In genomic region chr2:8684421-8684884, GRCh38 we compare ENCODE assay signal across 8 cellular contexts. TPM values are rescaled to one million over a fixed set of nuclear protein-coding genes. Genes with fewer than 3 reads are reported as not detected.
DNase-seq lines count a peak whose midpoint lies in the region; ATAC-seq and TF ChIP-seq lines count a peak whose summit lies in the region.

No MANE protein-coding gene starts in this region.

- H2BK5ac ChIP-seq in neuronal stem cell (ENCODE audit: low read length): no peak overlapping the region

- H3K4me3 ChIP-seq in Caco-2 (ENCODE audit: low read depth, low read length): peak overlapping the region; percentile 69
- no peak overlapping the region for H3K4me3 ChIP-seq in KMS-11 (IDR thresholded peaks at IDR 0.05; ENCODE audit: insufficient read depth, low read depth, low read length)
- H3K4me3 ChIP-seq in epithelial cell of proximal tubule (ENCODE audit: low read depth, low read length): peak overlapping the region; percentile 97
- peak overlapping the region; percentile 46 to 84 for H3K4me3 ChIP-seq in neuronal stem cell (ENCODE audit: low read length in 2 of 2)

- ATAC-seq in HG03196 (IDR thresholded peaks at IDR 0.05; ENCODE audit: unreplicated experiment): no peak

- no peak overlapping the region for H2BK120ac ChIP-seq in neuronal stem cell (ENCODE audit: low read depth, low read length)

- H3K14ac ChIP-seq in neuronal stem cell (ENCODE audit: low read length): no peak overlapping the region

- no TSS peak for BruUV-seq in Caco-2 (replicated peaks; lab: Mats Ljungman, UMichigan)

- POLR2A ChIA-PET in Caco-2 (lab: Charles Lee): interaction anchor here (0.6 to 1.2 kb wide), 3 partner anchors 48 to 1045 kb away, joined by 3 to 4 read pairs (median 3); no protein-coding TSS in a partner anchor

- H4K91ac ChIP-seq in neuronal stem cell (ENCODE audit: low read depth, low read length, poor library complexity): no peak overlapping the region

- no peak overlapping the region for H2BK12ac ChIP-seq in neuronal stem cell (ENCODE audit: low read length)

- H3K4me1 Mint-ChIP-seq in Caco-2 (ENCODE audit: low read depth, unreplicated experiment): peaks cover 6% of the 10 kb centered on the region

- H3K4me1 ChIP-seq in Caco-2: peaks cover 7% of the 10 kb centered on the region
- peaks cover 34% of the 10 kb centered on the region for H3K4me1 ChIP-seq in KMS-11 (ENCODE audit: low read depth, poor library complexity, severe bottlenecking)
- H3K4me1 ChIP-seq in neuronal stem cell (ENCODE audit: control insufficient read depth in 2 of 2, insufficient read depth in 1 of 2, low read depth in 1 of 2, low read length in 2 of 2): peaks cover 10 to 28% of the 10 kb centered on the region in 2 donors

- H3K79me1 ChIP-seq in neuronal stem cell (ENCODE audit: low read depth, low read length): peaks cover 2% of the 10 kb centered on the region

- peak overlapping the region; percentile 83 for H3K4me3 Mint-ChIP-seq in Caco-2 (ENCODE audit: unreplicated experiment)

- peak overlapping the region; percentile 75 for H3K27ac Mint-ChIP-seq in Caco-2 (ENCODE audit: unreplicated experiment)

- H3K23ac ChIP-seq in neuronal stem cell (ENCODE audit: low read depth, low read length, poor library complexity): no peak overlapping the region

- H3K27me3 ChIP-seq in Caco-2 (replicated peaks; ENCODE audit: control insufficient read depth, insufficient read depth, low read length): no peaks in the 10 kb centered on the region
- H3K27me3 ChIP-seq in KMS-11 (ENCODE audit: insufficient read depth, low read depth): no peaks in the 10 kb centered on the region
- no peaks in the 10 kb centered on the region for H3K27me3 ChIP-seq in neuronal stem cell (ENCODE audit: control insufficient read depth in 3 of 3, insufficient read depth in 3 of 3, low read depth in 1 of 3, low read length in 3 of 3)

- peaks cover 17% of the 10 kb centered on the region; the same call in 1 of the 2 replicates for H3K79me2 ChIP-seq in KMS-11 (ENCODE audit: insufficient read depth, low read depth)

- H3K9ac ChIP-seq in KMS-11 (peak overlapping the region; percentile 75), neuronal stem cell (ENCODE audit: low read depth, low read length, poor library complexity) (no peak overlapping the region)

- WGBS in neuronal stem cell (ENCODE audit: extremely low coverage in 2 of 2, insufficient read length in 2 of 2, insufficient replicate concordance in 1 of 2), 2 donors: no CpG with 5 or more reads among the region's 5 CpGs

- no peak overlapping the region for H3K4ac ChIP-seq in neuronal stem cell (ENCODE audit: low read length)

- H3K27me3 Mint-ChIP-seq in Caco-2 (ENCODE audit: insufficient read depth, unreplicated experiment): no peaks in the 10 kb centered on the region

- DNase-seq in Caco-2 (peak in 1 of 2 experiments; percentile 60), epithelial cell of proximal tubule (ENCODE audit: low read depth) (no peak), neuronal stem cell (ENCODE audit: low spot score) (peak; percentile 44), GM19240 (ENCODE audit: insufficient read length, low spot score) (no peak), D341Med (ENCODE audit: low spot score) (no peak)
- peak; percentile 34 for DNase-seq in activated CD4-positive, alpha-beta T cell treated with anti-CD3 and anti-CD28 coated beads, Interleukin-2, amount 50 U/mL, for 1 hour

- H2AFZ ChIP-seq in KMS-11 (ENCODE audit: low read depth) (no peak overlapping the region), neuronal stem cell (ENCODE audit: low read length) (no peak overlapping the region)

- TF ChIP-seq CTCF in Caco-2 (IDR thresholded peaks at IDR 0.05; ENCODE audit: insufficient read depth in 1 of 2, low read depth in 1 of 2, low read length in 1 of 2, severe bottlenecking in 1 of 2, unreplicated experiment in 1 of 2) (no peak), KMS-11 (conservative IDR thresholded peaks at IDR 0.05; ENCODE audit: low read depth, low read length) (no peak), epithelial cell of proximal tubule (conservative IDR thresholded peaks at IDR 0.05; ENCODE audit: low read depth, low read length) (no peak)

- H3K27ac ChIP-seq in KMS-11 (peak overlapping the region; percentile 51), neuronal stem cell (replicated peaks; ENCODE audit: low read length) (peak overlapping the region; percentile 69)

- H2AK5ac ChIP-seq in neuronal stem cell (ENCODE audit: low read depth, low read length): no peak overlapping the region

- H3K4me2 ChIP-seq in KMS-11: peak overlapping the region; percentile 77
- peak overlapping the region; percentile 97 for H3K4me2 ChIP-seq in neuronal stem cell (ENCODE audit: insufficient read depth, low read length, poor library complexity, severe bottlenecking)

- H4K20me1 ChIP-seq in KMS-11 (ENCODE audit: insufficient read depth): no peaks in the 10 kb centered on the region

- no peak overlapping the region for H4K8ac ChIP-seq in neuronal stem cell (ENCODE audit: low read depth, low read length)

- intact Hi-C loops in Caco-2 (cut with micrococcal nuclease; ENCODE audit: unreplicated experiment): loop anchor here (2.0 to 10.0 kb wide), 5 partner anchors 228 to 1000 kb away; no protein-coding TSS in a partner anchor

- H3K9me3 Mint-ChIP-seq in Caco-2 (ENCODE audit: unreplicated experiment): peaks cover 12% of the 10 kb centered on the region

- H3K9me3 ChIP-seq in Caco-2: no peaks in the 10 kb centered on the region
- no peaks in the 10 kb centered on the region for H3K9me3 ChIP-seq in neuronal stem cell (replicated peaks in 1 of 2; ENCODE audit: control insufficient read depth in 2 of 2, insufficient read depth in 1 of 2, low read depth in 1 of 2, low read length in 2 of 2)

- H3K36me3 Mint-ChIP-seq in Caco-2 (ENCODE audit: insufficient read depth, unreplicated experiment): peaks cover 49% of the 10 kb centered on the region

- H3K18ac ChIP-seq in neuronal stem cell (ENCODE audit: low read length): no peak overlapping the region

- H2BK15ac ChIP-seq in neuronal stem cell (ENCODE audit: low read length): no peak overlapping the region

- CTCF ChIA-PET in Caco-2 (lab: Charles Lee): interaction anchor here (0.6 to 1.6 kb wide), 7 partner anchors 43 to 1257 kb away, joined by 3 to 11 read pairs (median 3); no protein-coding TSS in a partner anchor

- H3K36me3 ChIP-seq in Caco-2 (ENCODE audit: control insufficient read depth, insufficient read depth, low read length): no peaks in the 10 kb centered on the region; the same call in 1 of the 2 replicates
- H3K36me3 ChIP-seq in KMS-11 (ENCODE audit: insufficient read depth): no peaks in the 10 kb centered on the region
- H3K36me3 ChIP-seq in neuronal stem cell (replicated peaks in 1 of 2; ENCODE audit: control insufficient read depth in 2 of 2, insufficient read depth in 2 of 2, low read length in 2 of 2): no peaks in the 10 kb centered on the region

RNA-seq across cellular contexts. Expression of gene ID2, which starts 2.6 kb away (rescaled TPM):
- total RNA-seq in Caco-2 (2022): 90.9 and 101 TPM in 2 replicates
- 7.1 and 28.3 TPM in 2 replicates for total RNA-seq in epithelial cell of proximal tubule
- 252 TPM for polyA plus RNA-seq in neuronal stem cell (2013, experiment 1 of 2)
- polyA plus RNA-seq in neuronal stem cell (2013, experiment 2 of 2): 263 TPM

Comparison
In these comparisons a context has a peak if more than half of its experiments do, and no peak if none do; other contexts are left out.
1. DNase-seq: peak in activated CD4-positive, alpha-beta T cell treated with anti-CD3 and anti-CD28 coated beads, Interleukin-2, amount 50 U/mL, for 1 hour (single experiment) and neuronal stem cell (single experiment); none in epithelial cell of proximal tubule (single experiment), GM19240 (single experiment) and D341Med (single experiment).